12 cellular contexts compared by ENCODE assay signal in genomic region chr2:62412347-62412742, GRCh38.
DNase-seq lines count a peak whose midpoint lies in the region; ATAC-seq, FAIRE-seq and TF ChIP-seq lines count a peak whose summit lies in the region.
"Had no signal": no experiment of that assay in that cellular context is flagged by ENCODE, and none has a peak within 500 bp of the region (broad histone marks: within the 10 kb centered on the region; RNA-seq: fewer than 3 reads in every experiment).

No MANE protein-coding gene starts in this region.

- POLR2A ChIA-PET in activated CD4-positive, alpha-beta T cell treated with anti-CD3 and anti-CD28 coated beads, Interleukin-2, amount 10 ng/mL, durations not matched to agents 7 days and 5 days (lab: Charles Lee), result no interaction called here

- H3K27ac Mint-ChIP-seq in activated CD4-positive, alpha-beta T cell treated with anti-CD3 and anti-CD28 coated beads, Interleukin-2, amount 10 ng/mL, durations not matched to agents 7 days and 5 days, result peak overlapping the region; percentile 6
- H3K27ac Mint-ChIP-seq in astrocyte (ENCODE audit: unreplicated experiment), result no peak overlapping the region
- H3K27ac Mint-ChIP-seq in immature natural killer cell, result peak overlapping the region in 4 of 6 donors; percentile 29 to 92 (median 73)
- H3K27ac Mint-ChIP-seq: activated T-helper 1 cell treated with anti-CD3 and anti-CD28 coated beads, Interleukin-12 subunit alpha, Interleukin-12 subunit beta, Interleukin-2, Interleukin-4 antibody, amounts not matched to agents 30 ng/mL and 10 ng/mL and 1 ng/mL, durations not matched to agents 14 hours and 24 hours and 36 hours had no signal

- H3K9me3 ChIP-seq in astrocyte (ENCODE audit: insufficient read depth, low read depth, low read length), result no peaks in the 10 kb centered on the region
- H3K9me3 ChIP-seq in tibial artery, result no peaks in the 10 kb centered on the region
- H3K9me3 ChIP-seq in mucosa of descending colon, result no peaks in the 10 kb centered on the region
- H3K9me3 ChIP-seq: esophagus muscularis mucosa, HAP-1 had no signal

- no peak for TF ChIP-seq CTCF in astrocyte (IDR thresholded peaks at IDR 0.05; ENCODE audit: insufficient read depth, low read depth, low read length)
- TF ChIP-seq CTCF in tibial artery (IDR thresholded peaks at IDR 0.05), result peak in 1 of 2 experiments; percentile 11
- TF ChIP-seq CTCF in mucosa of descending colon (IDR thresholded peaks at IDR 0.05), result no peak

- no peaks in the 10 kb centered on the region for H3K36me3 Mint-ChIP-seq in activated CD4-positive, alpha-beta T cell treated with anti-CD3 and anti-CD28 coated beads, Interleukin-2, amount 10 ng/mL, durations not matched to agents 7 days and 5 days (ENCODE audit: low read depth)
- no peaks in the 10 kb centered on the region for H3K36me3 Mint-ChIP-seq in astrocyte (ENCODE audit: low read depth, unreplicated experiment)
- no peaks in the 10 kb centered on the region for H3K36me3 Mint-ChIP-seq in immature natural killer cell

- CTCF ChIA-PET in activated CD4-positive, alpha-beta T cell treated with anti-CD3 and anti-CD28 coated beads, Interleukin-2, amount 10 ng/mL, durations not matched to agents 7 days and 5 days (lab: Charles Lee), result interaction anchor here (1.0 kb wide), 1 partner anchor 52 kb away, joined by 3 read pairs; no protein-coding TSS in a partner anchor

- no peak for ATAC-seq in GM21737 (IDR thresholded peaks at IDR 0.05; ENCODE audit: unreplicated experiment)
- no peak for ATAC-seq in mucosa of descending colon

- intact Hi-C loops in tibial artery (cut with DNase I; ENCODE audit: low total_unique reads) (loop anchor here (2.0 to 5.0 kb wide), 2 partner anchors 420 to 496 kb away; no protein-coding TSS in a partner anchor), mucosa of descending colon (cut with DNase I, micrococcal nuclease) (loop anchor here (2.0 to 10.0 kb wide), 4 partner anchors 418 to 495 kb away; no protein-coding TSS in a partner anchor)

- no peaks in the 10 kb centered on the region for H3K9me3 Mint-ChIP-seq in activated CD4-positive, alpha-beta T cell treated with anti-CD3 and anti-CD28 coated beads, Interleukin-2, amount 10 ng/mL, durations not matched to agents 7 days and 5 days
- peaks cover under 1% of the 10 kb centered on the region for H3K9me3 Mint-ChIP-seq in astrocyte (ENCODE audit: unreplicated experiment)
- no peaks in the 10 kb centered on the region for H3K9me3 Mint-ChIP-seq in immature natural killer cell
- H3K9me3 Mint-ChIP-seq: activated T-helper 1 cell treated with anti-CD3 and anti-CD28 coated beads, Interleukin-12 subunit alpha, Interleukin-12 subunit beta, Interleukin-2, Interleukin-4 antibody, amounts not matched to agents 30 ng/mL and 10 ng/mL and 1 ng/mL, durations not matched to agents 14 hours and 24 hours and 36 hours had no signal

- H4K20me1 ChIP-seq in astrocyte (ENCODE audit: insufficient read depth, low read length), result no peaks in the 10 kb centered on the region

- peak overlapping the region; percentile 12 for H3K4me3 Mint-ChIP-seq in activated CD4-positive, alpha-beta T cell treated with anti-CD3 and anti-CD28 coated beads, Interleukin-2, amount 10 ng/mL, durations not matched to agents 7 days and 5 days
- H3K4me3 Mint-ChIP-seq in astrocyte (ENCODE audit: unreplicated experiment), result no peak overlapping the region
- peak overlapping the region in 2 of 5 donors; percentile 28 to 77 for H3K4me3 Mint-ChIP-seq in immature natural killer cell
- H3K4me3 Mint-ChIP-seq: activated T-helper 1 cell treated with anti-CD3 and anti-CD28 coated beads, Interleukin-12 subunit alpha, Interleukin-12 subunit beta, Interleukin-2, Interleukin-4 antibody, amounts not matched to agents 30 ng/mL and 10 ng/mL and 1 ng/mL, durations not matched to agents 14 hours and 24 hours and 36 hours had no signal

- H3K4me2 ChIP-seq in astrocyte (ENCODE audit: low read length), result peak overlapping the region; percentile 35

- H3K27me3 ChIP-seq in astrocyte (ENCODE audit: insufficient read depth, low read length), result peaks cover 3% of the 10 kb centered on the region
- no peaks in the 10 kb centered on the region for H3K27me3 ChIP-seq in tibial artery
- H3K27me3 ChIP-seq: esophagus muscularis mucosa had no signal

- H3K9ac ChIP-seq in astrocyte (ENCODE audit: low read length), result no peak overlapping the region

- no peaks in the 10 kb centered on the region for H3K27me3 Mint-ChIP-seq in activated CD4-positive, alpha-beta T cell treated with anti-CD3 and anti-CD28 coated beads, Interleukin-2, amount 10 ng/mL, durations not matched to agents 7 days and 5 days
- H3K27me3 Mint-ChIP-seq in astrocyte (ENCODE audit: low read depth, unreplicated experiment) (peaks cover 9% of the 10 kb centered on the region), immature natural killer cell (ENCODE audit: low read depth in 3 of 3) (peaks cover 11 to 20% (median 13%) of the 10 kb centered on the region in 3 donors)

- H2AFZ ChIP-seq in astrocyte (ENCODE audit: low read depth, low read length), result no peak overlapping the region

- H3K4me3 ChIP-seq in astrocyte (ENCODE audit: insufficient read depth, low read depth, low read length) (no peak overlapping the region), tibial artery (no peak overlapping the region), mucosa of descending colon (no peak overlapping the region)

- no peaks in the 10 kb centered on the region for H3K79me2 ChIP-seq in astrocyte (ENCODE audit: insufficient read depth, low read length)

- DNase-seq in activated CD4-positive, alpha-beta T cell treated with anti-CD3 and anti-CD28 coated beads, Interleukin-2, amount 10 ng/mL, durations not matched to agents 7 days and 5 days, result no peak
- DNase-seq in activated CD4-positive, alpha-beta T cell treated with anti-CD3 and anti-CD28 coated beads, Interleukin-2, amount 50 U/mL, for 1 hour, result no peak
- no peak for DNase-seq in astrocyte (ENCODE audit: low read depth)
- DNase-seq in immature natural killer cell, result peak in 1 of 3 donors; percentile 10
- no peak for DNase-seq in tibial artery
- DNase-seq in caudate nucleus (lab: John Stamatoyannopoulos, UW), result no peak
- DNase-seq in mucosa of descending colon, result no peak
- DNase-seq: 8988T had no signal

- peaks cover 10% of the 10 kb centered on the region for H3K4me1 Mint-ChIP-seq in activated CD4-positive, alpha-beta T cell treated with anti-CD3 and anti-CD28 coated beads, Interleukin-2, amount 10 ng/mL, durations not matched to agents 7 days and 5 days
- H3K4me1 Mint-ChIP-seq in astrocyte (ENCODE audit: low read depth, unreplicated experiment) (peaks cover 13% of the 10 kb centered on the region), immature natural killer cell (peaks cover 18 to 29% of the 10 kb centered on the region in 2 donors)

- no peak for FAIRE-seq in astrocyte (lab: Jason Lieb, UNC)

- H3K27ac ChIP-seq in astrocyte (ENCODE audit: low read depth, low read length) (no peak overlapping the region), tibial artery (peak overlapping the region; percentile 78 to 83), caudate nucleus (ENCODE audit: low read depth, low read length) (no peak overlapping the region)

- H3K4me1 ChIP-seq in astrocyte (ENCODE audit: insufficient read depth, low read length) (peaks cover 12% of the 10 kb centered on the region), tibial artery (peaks cover 0 to 31% (median 17%) of the 10 kb centered on the region in 4 donors), mucosa of descending colon (ENCODE audit: low read depth) (peaks cover 6% of the 10 kb centered on the region)

- no peaks in the 10 kb centered on the region for H3K36me3 ChIP-seq in astrocyte (ENCODE audit: insufficient read depth, low read length)
- H3K36me3 ChIP-seq in tibial artery, result no peaks in the 10 kb centered on the region
- no peaks in the 10 kb centered on the region for H3K36me3 ChIP-seq in mucosa of descending colon (ENCODE audit: low read depth)
- H3K36me3 ChIP-seq: esophagus muscularis mucosa, HAP-1 had no signal

Comparison
In these comparisons a context has a peak if more than half of its experiments do, and no peak if none do; other contexts are left out.
1. H3K27ac ChIP-seq: peak in tibial artery (2 of 2); none in astrocyte (single experiment) and caudate nucleus (single experiment).